In genomic region chr12:52582971-52583456, GRCh38 we compare ENCODE assay signal across 8 cellular contexts. TPM values are rescaled to one million over a fixed set of nuclear protein-coding genes. Genes with fewer than 3 reads are reported as not detected.
DNase-seq lines count a peak whose midpoint lies in the region; ATAC-seq, FAIRE-seq and TF ChIP-seq lines count a peak whose summit lies in the region.

No MANE protein-coding gene starts in this region.

- no peaks in the 10 kb centered on the region for H3K9me2 ChIP-seq in Karpas-422 (replicated peaks; ENCODE audit: insufficient read depth, low read length)

- no peaks in the 10 kb centered on the region for H4K20me1 ChIP-seq in Karpas-422 (ENCODE audit: insufficient read depth, low read depth, low read length)

- no peak overlapping the region for H2AFZ ChIP-seq in Karpas-422 (ENCODE audit: low read length)

- intact Hi-C loops in tibial artery (cut with DNase I; ENCODE audit: low total_unique reads): loop anchor here (1.0 to 10.0 kb wide), 3 partner anchors 198 to 438 kb away; partner anchors contain the start of gene KRT84

- H3K27ac ChIP-seq in Karpas-422 (ENCODE audit: low read length) (no peak overlapping the region), tibial artery (no peak overlapping the region)

- no peak overlapping the region for H3K4me2 ChIP-seq in Karpas-422 (ENCODE audit: low read depth, low read length, poor library complexity, severe bottlenecking)

- H3K9me3 ChIP-seq in Karpas-422 (ENCODE audit: low read length) (no peaks in the 10 kb centered on the region), tibial artery (no peaks in the 10 kb centered on the region)

- no peaks in the 10 kb centered on the region for H3K36me3 ChIP-seq in Karpas-422 (ENCODE audit: insufficient read depth, low read length)
- H3K36me3 ChIP-seq in tibial artery: no peaks in the 10 kb centered on the region

- ATAC-seq in omental fat pad (ENCODE audit: low FRiP score) (peak; percentile 87), GM18909 (IDR thresholded peaks at IDR 0.05; ENCODE audit: poor library complexity, unreplicated experiment) (no peak)

- H3K4me1 ChIP-seq in Karpas-422 (ENCODE audit: low read length): peaks cover 10% of the 10 kb centered on the region
- H3K4me1 ChIP-seq in tibial artery: no peaks in the 10 kb centered on the region

- TF ChIP-seq CTCF in omental fat pad (IDR thresholded peaks at IDR 0.05) (peak in 1 of 3 donors; percentile 32), tibial artery (IDR thresholded peaks at IDR 0.05) (peak; percentile 52 to 60)

- no peaks in the 10 kb centered on the region for H3K27me3 ChIP-seq in Karpas-422 (ENCODE audit: low read length)
- peaks cover 0 to 11% of the 10 kb centered on the region in 2 donors for H3K27me3 ChIP-seq in tibial artery

- H3K9ac ChIP-seq in Karpas-422 (ENCODE audit: low read length): no peak overlapping the region

- no peak for FAIRE-seq in frontal cortex (lab: Jason Lieb, UNC)

- DNase-seq in DMS153 treated with DMSO at 0.1 percent for 48 hours (lab: John Stamatoyannopoulos, UW; ENCODE audit: unreplicated experiment): peak; percentile 81
- peak; percentile 77 for DNase-seq in Karpas-422
- peak; percentile 43 for DNase-seq in RPMI7951 (ENCODE audit: low read depth)
- peak; percentile 77 for DNase-seq in activated effector memory CD4-positive, alpha-beta T cell treated with anti-CD3 and anti-CD28 coated beads, Interleukin-2, amount 50 U/mL, for 16 hours
- peak; percentile 42 to 72 for DNase-seq in frontal cortex (ENCODE audit: low spot score in 2 of 2)
- peak; percentile 52 for DNase-seq in omental fat pad (ENCODE audit: low spot score)
- peak; percentile 38 to 63 for DNase-seq in tibial artery

- no peaks in the 10 kb centered on the region for H3K79me2 ChIP-seq in Karpas-422 (ENCODE audit: low read length)

- no peak overlapping the region for H3K4me3 ChIP-seq in Karpas-422 (ENCODE audit: low read length)
- H3K4me3 ChIP-seq in tibial artery: no peak overlapping the region

RNA-seq across cellular contexts. Expression of gene KRT74, which starts 9.4 kb away (rescaled TPM):
- total RNA-seq in Karpas-422 (2014; rRNA removed; shearing (Covaris generic); ENCODE audit: low replicate concordance): not detected in 2 replicates
- total RNA-seq in RPMI7951 (2014; rRNA removed; shearing (Covaris generic)): not detected in 2 replicates
- not detected for total RNA-seq in frontal cortex
- total RNA-seq in omental fat pad: not detected

RNA-seq across cellular contexts. Expression of gene KRT72, which starts 18.2 kb away (rescaled TPM):
- total RNA-seq in Karpas-422 (2014; rRNA removed; shearing (Covaris generic); ENCODE audit: low replicate concordance): not detected in 2 replicates
- total RNA-seq in RPMI7951 (2014; rRNA removed; shearing (Covaris generic)): not detected in 2 replicates
- total RNA-seq in frontal cortex (not detected), omental fat pad (under 1 TPM in 1 of 4 donors, not detected in 3; 0.31 TPM)

RNA-seq across cellular contexts. Expression of gene KRT71, which starts 30.1 kb away (rescaled TPM):
- total RNA-seq in Karpas-422 (2014; rRNA removed; shearing (Covaris generic); ENCODE audit: low replicate concordance): not detected in 2 replicates
- total RNA-seq in RPMI7951 (2014; rRNA removed; shearing (Covaris generic)): not detected in 2 replicates
- not detected for total RNA-seq in frontal cortex
- total RNA-seq in omental fat pad: not detected

RNA-seq across cellular contexts. Expression of gene KRT73, which starts 35.3 kb away (rescaled TPM):
- not detected in 2 replicates for total RNA-seq in Karpas-422 (2014; rRNA removed; shearing (Covaris generic); ENCODE audit: low replicate concordance)
- total RNA-seq in RPMI7951 (2014; rRNA removed; shearing (Covaris generic)): not detected in 2 replicates
- total RNA-seq in frontal cortex: not detected
- total RNA-seq in omental fat pad: not detected
